Comparison of ENCODE assay signal across 21 cellular contexts in genomic region chr3:159877924-159878323, GRCh38. TPM values are rescaled to one million over a fixed set of nuclear protein-coding genes. Genes with fewer than 3 reads are reported as not detected.
DNase-seq lines count a peak whose midpoint lies in the region; ATAC-seq, FAIRE-seq and TF ChIP-seq lines count a peak whose summit lies in the region.
"Had no signal": no experiment of that assay in that cellular context is flagged by ENCODE, and none has a peak within 500 bp of the region (broad histone marks: within the 10 kb centered on the region; RNA-seq: fewer than 3 reads in every experiment).

No MANE protein-coding gene starts in this region.

- no peak overlapping the region for H3K27ac ChIP-seq in GM23338 (ENCODE audit: low read depth)
- H3K27ac ChIP-seq: brain microvascular endothelial cell, right atrium auricular region had no signal

- no peak overlapping the region for H2AFZ ChIP-seq in GM23338

- no peaks in the 10 kb centered on the region for H3F3A ChIP-seq in GM23338 (replicated peaks; ENCODE audit: low read depth)

- no peaks in the 10 kb centered on the region for H3K27me3 ChIP-seq in GM23338 (ENCODE audit: insufficient read depth)
- H3K27me3 ChIP-seq: brain microvascular endothelial cell, right atrium auricular region had no signal

- H3K9me3 Mint-ChIP-seq in GM23338: no peaks in the 10 kb centered on the region
- no peaks in the 10 kb centered on the region for H3K9me3 Mint-ChIP-seq in endothelial cell (ENCODE audit: unreplicated experiment)
- no peaks in the 10 kb centered on the region for H3K9me3 Mint-ChIP-seq in progenitor cell of endocrine pancreas (ENCODE audit: low read depth)
- H3K9me3 Mint-ChIP-seq: activated B cell treated with CpG ODN at 0.5 μM for 24 hours; activated naive CD4-positive, alpha-beta T cell treated with anti-CD3 and anti-CD28 coated beads, Interleukin-2, amount 50 U/mL, for 72 hours; CD8-positive, alpha-beta T cell; stimulated activated naive B cell treated with anti-CD40 and anti-IgM and Interleukin-4, amounts not matched to agents 10 μg/mL and 1 μg/mL and 100 μg/mL, for 72 hours had no signal

- H3K4me1 Mint-ChIP-seq in GM23338: peaks cover 17% of the 10 kb centered on the region
- H3K4me1 Mint-ChIP-seq in endothelial cell (ENCODE audit: unreplicated experiment): peaks cover 32% of the 10 kb centered on the region
- peaks cover 4% of the 10 kb centered on the region for H3K4me1 Mint-ChIP-seq in progenitor cell of endocrine pancreas (ENCODE audit: low read depth)
- H3K4me1 Mint-ChIP-seq: activated B cell treated with CpG ODN at 0.5 μM for 24 hours; stimulated activated naive B cell treated with anti-CD40 and anti-IgM and Interleukin-4, amounts not matched to agents 10 μg/mL and 1 μg/mL and 100 μg/mL, for 72 hours had no signal

- H3K36me3 Mint-ChIP-seq in GM23338 (ENCODE audit: low read depth) (peaks cover 4% of the 10 kb centered on the region; the same call in 1 of the 3 replicates), endothelial cell (ENCODE audit: low read depth, unreplicated experiment) (peaks cover 37% of the 10 kb centered on the region), progenitor cell of endocrine pancreas (ENCODE audit: insufficient read depth) (no peaks in the 10 kb centered on the region)
- H3K36me3 Mint-ChIP-seq: activated naive CD4-positive, alpha-beta T cell treated with anti-CD3 and anti-CD28 coated beads, Interleukin-2, amount 50 U/mL, for 72 hours; CD8-positive, alpha-beta T cell; stimulated activated naive B cell treated with anti-CD40 and anti-IgM and Interleukin-4, amounts not matched to agents 10 μg/mL and 1 μg/mL and 100 μg/mL, for 72 hours had no signal

- H3K27me3 Mint-ChIP-seq in GM23338 (ENCODE audit: insufficient read depth, low read depth, poor library complexity): no peaks in the 10 kb centered on the region
- H3K27me3 Mint-ChIP-seq in endothelial cell (ENCODE audit: unreplicated experiment): no peaks in the 10 kb centered on the region
- no peaks in the 10 kb centered on the region for H3K27me3 Mint-ChIP-seq in progenitor cell of endocrine pancreas
- H3K27me3 Mint-ChIP-seq: stimulated activated naive B cell treated with anti-CD40 and anti-IgM and Interleukin-4, amounts not matched to agents 10 μg/mL and 1 μg/mL and 100 μg/mL, for 72 hours had no signal

- peaks cover 13% of the 10 kb centered on the region; the same call in 1 of the 2 replicates for H3K4me1 ChIP-seq in GM23338 (ENCODE audit: insufficient read depth)

- H3K4me3 Mint-ChIP-seq in GM23338 (no peak overlapping the region), endothelial cell (ENCODE audit: unreplicated experiment) (peak overlapping the region; percentile 47), progenitor cell of endocrine pancreas (ENCODE audit: low read depth) (no peak overlapping the region)
- H3K4me3 Mint-ChIP-seq: activated B cell treated with CpG ODN at 0.5 μM for 24 hours; CD8-positive, alpha-beta T cell; stimulated activated naive B cell treated with anti-CD40 and anti-IgM and Interleukin-4, amounts not matched to agents 10 μg/mL and 1 μg/mL and 100 μg/mL, for 72 hours had no signal

- H4K20me1 ChIP-seq in GM23338 (replicated peaks; ENCODE audit: insufficient read depth): no peaks in the 10 kb centered on the region

- no peak for DNase-seq in GM23338 (ENCODE audit: low spot score)
- peak; percentile 80 for DNase-seq in RCC 7860 (ENCODE audit: low spot score)
- no peak for DNase-seq in endothelial cell (ENCODE audit: low spot score)
- DNase-seq in progenitor cell of endocrine pancreas (ENCODE audit: low spot score, unreplicated experiment): no peak
- no peak for DNase-seq in MV-4-11 (lab: John Stamatoyannopoulos, UW)
- DNase-seq in GF-D8 (lab: John Stamatoyannopoulos, UW): no peak
- DNase-seq in DMS79 treated with DMSO at 0.1 percent for 48 hours (lab: John Stamatoyannopoulos, UW): no peak
- DNase-seq in activated CD4-positive, CD25-positive, alpha-beta regulatory T cell (lab: John Stamatoyannopoulos, UW): no peak
- DNase-seq: activated B cell treated with CpG ODN at 0.5 μM for 24 hours; brain microvascular endothelial cell; CD8-positive, alpha-beta T cell; left ventricle myocardium superior; NCI-H1417; NCI-H2171 treated with DMSO at 0.1 percent for 48 hours; NCI-H774; stimulated activated naive B cell treated with anti-CD40 and anti-IgM and Interleukin-4, amounts not matched to agents 10 μg/mL and 1 μg/mL and 100 μg/mL, for 72 hours; T-helper 2 cell had no signal

- H3K36me3 ChIP-seq in GM23338 (ENCODE audit: insufficient read depth): no peaks in the 10 kb centered on the region
- H3K36me3 ChIP-seq: brain microvascular endothelial cell had no signal

- no peaks in the 10 kb centered on the region for H3K9me2 ChIP-seq in GM23338 (ENCODE audit: insufficient read depth)

- H3K4me3 ChIP-seq in GM23338: no peak overlapping the region
- H3K4me3 ChIP-seq: right atrium auricular region had no signal

- TF ChIP-seq CTCF in GM23338 (conservative IDR thresholded peaks at IDR 0.05; ENCODE audit: low read depth in 2 of 2): no peak
- TF ChIP-seq CTCF in endothelial cell (IDR thresholded peaks at IDR 0.05; ENCODE audit: unreplicated experiment): no peak
- no peak for TF ChIP-seq CTCF in progenitor cell of endocrine pancreas (IDR thresholded peaks at IDR 0.05; ENCODE audit: unreplicated experiment)

- FAIRE-seq in RCC 7860 (lab: Jason Lieb, UNC): peak; percentile 83
- FAIRE-seq: HTR-8/SVneo had no signal

- no peak for ATAC-seq in GM23338
- ATAC-seq: activated naive CD4-positive, alpha-beta T cell treated with anti-CD3 and anti-CD28 coated beads, Interleukin-2, amount 50 U/mL, for 72 hours; CD8-positive, alpha-beta T cell; left ventricle myocardium superior; stimulated activated naive B cell treated with anti-CD40 and anti-IgM and Interleukin-4, amounts not matched to agents 10 μg/mL and 1 μg/mL and 100 μg/mL, for 72 hours had no signal

- peak overlapping the region; percentile 73 for H3K27ac Mint-ChIP-seq in GM23338
- peak overlapping the region; percentile 61 for H3K27ac Mint-ChIP-seq in endothelial cell (ENCODE audit: unreplicated experiment)
- H3K27ac Mint-ChIP-seq in progenitor cell of endocrine pancreas: peak overlapping the region; percentile 21
- H3K27ac Mint-ChIP-seq: activated B cell treated with CpG ODN at 0.5 μM for 24 hours; activated naive CD4-positive, alpha-beta T cell treated with anti-CD3 and anti-CD28 coated beads, Interleukin-2, amount 50 U/mL, for 72 hours; CD8-positive, alpha-beta T cell; stimulated activated naive B cell treated with anti-CD40 and anti-IgM and Interleukin-4, amounts not matched to agents 10 μg/mL and 1 μg/mL and 100 μg/mL, for 72 hours had no signal

- peaks cover 7% of the 10 kb centered on the region; the same call in 1 of the 2 replicates for H3K79me2 ChIP-seq in GM23338 (replicated peaks; ENCODE audit: insufficient read depth)

- H3K4me2 ChIP-seq in GM23338: no peak overlapping the region

TF ChIP-seq in GM23338, 12 proteins besides CTCF, POLR2A, EP300 and RAD21 (continues in another document):
- TF ChIP-seq POLR2AphosphoS5 (IDR thresholded peaks at IDR 0.05; ENCODE audit: low read depth): no peak
- no peak for TF ChIP-seq EZH2phosphoT487 (IDR thresholded peaks at IDR 0.05; ENCODE audit: unreplicated experiment)
- TF ChIP-seq, protein P1, sequence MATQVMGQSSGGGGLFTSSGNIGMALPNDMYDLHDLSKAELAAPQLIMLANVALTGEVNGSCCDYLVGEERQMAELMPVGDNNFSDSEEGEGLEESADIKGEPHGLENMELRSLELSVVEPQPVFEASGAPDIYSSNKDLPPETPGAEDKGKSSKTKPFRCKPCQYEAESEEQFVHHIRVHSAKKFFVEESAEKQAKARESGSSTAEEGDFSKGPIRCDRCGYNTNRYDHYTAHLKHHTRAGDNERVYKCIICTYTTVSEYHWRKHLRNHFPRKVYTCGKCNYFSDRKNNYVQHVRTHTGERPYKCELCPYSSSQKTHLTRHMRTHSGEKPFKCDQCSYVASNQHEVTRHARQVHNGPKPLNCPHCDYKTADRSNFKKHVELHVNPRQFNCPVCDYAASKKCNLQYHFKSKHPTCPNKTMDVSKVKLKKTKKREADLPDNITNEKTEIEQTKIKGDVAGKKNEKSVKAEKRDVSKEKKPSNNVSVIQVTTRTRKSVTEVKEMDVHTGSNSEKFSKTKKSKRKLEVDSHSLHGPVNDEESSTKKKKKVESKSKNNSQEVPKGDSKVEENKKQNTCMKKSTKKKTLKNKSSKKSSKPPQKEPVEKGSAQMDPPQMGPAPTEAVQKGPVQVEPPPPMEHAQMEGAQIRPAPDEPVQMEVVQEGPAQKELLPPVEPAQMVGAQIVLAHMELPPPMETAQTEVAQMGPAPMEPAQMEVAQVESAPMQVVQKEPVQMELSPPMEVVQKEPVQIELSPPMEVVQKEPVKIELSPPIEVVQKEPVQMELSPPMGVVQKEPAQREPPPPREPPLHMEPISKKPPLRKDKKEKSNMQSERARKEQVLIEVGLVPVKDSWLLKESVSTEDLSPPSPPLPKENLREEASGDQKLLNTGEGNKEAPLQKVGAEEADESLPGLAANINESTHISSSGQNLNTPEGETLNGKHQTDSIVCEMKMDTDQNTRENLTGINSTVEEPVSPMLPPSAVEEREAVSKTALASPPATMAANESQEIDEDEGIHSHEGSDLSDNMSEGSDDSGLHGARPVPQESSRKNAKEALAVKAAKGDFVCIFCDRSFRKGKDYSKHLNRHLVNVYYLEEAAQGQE (IDR thresholded peaks at IDR 0.05; ENCODE audit: unreplicated experiment): no peak
- TF ChIP-seq ETS1 (IDR thresholded peaks at IDR 0.05): no peak
- TF ChIP-seq ZNF331 (CRISPR knock-in tag; IDR thresholded peaks at IDR 0.05; ENCODE audit: low read depth): no peak
- TF ChIP-seq NANOG (IDR thresholded peaks at IDR 0.05; ENCODE audit: borderline replicate concordance): no peak
- no peak for TF ChIP-seq JUNB (IDR thresholded peaks at IDR 0.05; ENCODE audit: unreplicated experiment)

RNA-seq across cellular contexts. Expression of gene SCHIP1, which starts 38.3 kb away (rescaled TPM):
- 12.2 and 17.3 TPM in 2 replicates for total RNA-seq in GM23338 (2014; rRNA removed; shearing (Covaris generic))
- polyA plus RNA-seq in GM23338 (2016; fragmentation: Nextera tagmentation; extraction: Ambion mirVana): 9.5 and 17.1 TPM in 2 replicates
- total RNA-seq in endothelial cell (ENCODE audit: unreplicated experiment) (102 TPM), progenitor cell of endocrine pancreas (0.79 and 3.9 TPM in 2 replicates)
- total RNA-seq: activated naive CD4-positive, alpha-beta T cell treated with anti-CD3 and anti-CD28 coated beads, Interleukin-2, amount 50 U/mL, for 72 hours; CD8-positive, alpha-beta T cell; OCI-LY7 had no signal

Comparison
In these comparisons a context has a peak if more than half of its experiments do, and no peak if none do; other contexts are left out.
1. H3K27ac Mint-ChIP-seq: peak in every context shown above with its lines; median percentile 73 in GM23338; 61 in endothelial cell; 21 in progenitor cell of endocrine pancreas.